Comparison of ENCODE assay signal across 8 cellular contexts in genomic region chr7:44735403-44736165, GRCh38. TPM values are rescaled to one million over a fixed set of nuclear protein-coding genes. Genes with fewer than 3 reads are reported as not detected.
DNase-seq lines count a peak whose midpoint lies in the region; ATAC-seq and TF ChIP-seq lines count a peak whose summit lies in the region.

No MANE protein-coding gene starts in this region.

- H3K27me3 Mint-ChIP-seq in central memory CD8-positive, alpha-beta T cell = no peaks in the 10 kb centered on the region

- CTCF ChIA-PET in Panc1 (lab: Charles Lee) = interaction anchor here (0.7 kb wide), 1 partner anchor 104 kb away, joined by 4 read pairs; no protein-coding TSS in a partner anchor

- no peaks in the 10 kb centered on the region for H3K9me3 ChIP-seq in Panc1 (ENCODE audit: control insufficient read depth, insufficient read depth, low read depth, low read length)

- H3K27ac ChIP-seq in Panc1 (ENCODE audit: low read length) = peak overlapping the region; percentile 68

- peaks cover 6% of the 10 kb centered on the region; the same call in 1 of the 2 replicates for H3K4me1 ChIP-seq in Panc1 (ENCODE audit: control insufficient read depth, insufficient read depth, low read length)

- no TSS peak for BruUV-seq in Panc1 (replicated peaks; lab: Mats Ljungman, UMichigan)

- no peak overlapping the region for H3K4me3 Mint-ChIP-seq in central memory CD8-positive, alpha-beta T cell

- in situ Hi-C loops in Panc1 (cut with HindIII; ENCODE audit: low pct_unique_long_range_greater_than_20kb, low sequenced_read_pairs) = no loop called here

- no peak overlapping the region for H3K4me3 ChIP-seq in Panc1 (ENCODE audit: low read depth in 2 of 2, low read length in 2 of 2)

- peak; percentile 29 for DNase-seq in activated CD4-positive, CD25-positive, alpha-beta regulatory T cell treated with anti-CD3 and anti-CD28 coated beads, Interleukin-2, amount 50 U/mL, for 16 hours (ENCODE audit: low read depth, low spot score)
- DNase-seq in activated CD4-positive, CD25-positive, alpha-beta regulatory T cell treated with anti-CD3 and anti-CD28 coated beads, Interleukin-2, amount 50 U/mL, for 72 hours = no peak
- DNase-seq in Panc1 (ENCODE audit: low read depth, low spot score) = peak; percentile 98
- no peak for DNase-seq in central memory CD8-positive, alpha-beta T cell (ENCODE audit: low spot score in 2 of 2)
- peak; percentile 12 to 33 for DNase-seq in stimulated activated CD4-positive, alpha-beta T cell treated with anti-CD3 and anti-CD28 coated beads, Interleukin-4, amount 100 ng/mL, for 48 hours (ENCODE audit: low read depth in 2 of 2)
- no peak for DNase-seq in cerebellar cortex (ENCODE audit: low spot score)

- ATAC-seq in Panc1 (peak; percentile 87), HG02970 (IDR thresholded peaks at IDR 0.05; ENCODE audit: low FRiP score, unreplicated experiment) (no peak), GM18867 (IDR thresholded peaks at IDR 0.05; ENCODE audit: unreplicated experiment) (no peak)
- peak; percentile 71 for ATAC-seq in central memory CD8-positive, alpha-beta T cell (replicated peaks; ENCODE audit: extremely low read depth, poor library complexity, severe bottlenecking)

- H3K27ac Mint-ChIP-seq in central memory CD8-positive, alpha-beta T cell (ENCODE audit: low read depth) = peak overlapping the region; percentile 32

- peaks cover 9% of the 10 kb centered on the region for H3K4me1 Mint-ChIP-seq in central memory CD8-positive, alpha-beta T cell

- no peak for TF ChIP-seq CTCF in Panc1 (IDR thresholded peaks at IDR 0.05)

- POLR2A ChIA-PET in Panc1 (lab: Charles Lee) = no interaction called here

- H3K36me3 ChIP-seq in Panc1 (ENCODE audit: control insufficient read depth, insufficient read depth, low read length) = no peaks in the 10 kb centered on the region

- no peaks in the 10 kb centered on the region for H3K9me3 Mint-ChIP-seq in central memory CD8-positive, alpha-beta T cell

- no peaks in the 10 kb centered on the region for H3K36me3 Mint-ChIP-seq in central memory CD8-positive, alpha-beta T cell (ENCODE audit: insufficient read depth)

- no peaks in the 10 kb centered on the region for H3K27me3 ChIP-seq in Panc1 (ENCODE audit: control insufficient read depth, insufficient read depth, low read length)

- intact Hi-C loops in Panc1 (cut with micrococcal nuclease; ENCODE audit: unreplicated experiment) = no loop called here

RNA-seq across cellular contexts. Expression of gene ZMIZ2, which starts 13.1 kb away (rescaled TPM):
- total RNA-seq in Panc1 (2021; ENCODE audit: unreplicated experiment) = 137 TPM
- polyA plus RNA-seq in Panc1 (2012; ENCODE audit: insufficient read length) = 108 TPM

Comparison
In these comparisons a context has a peak if more than half of its experiments do, and no peak if none do; other contexts are left out.
1. DNase-seq: peak in activated CD4-positive, CD25-positive, alpha-beta regulatory T cell treated with anti-CD3 and anti-CD28 coated beads, Interleukin-2, amount 50 U/mL, for 16 hours (single experiment), Panc1 (single experiment) and stimulated activated CD4-positive, alpha-beta T cell treated with anti-CD3 and anti-CD28 coated beads, Interleukin-4, amount 100 ng/mL, for 48 hours (2 of 2); none in activated CD4-positive, CD25-positive, alpha-beta regulatory T cell treated with anti-CD3 and anti-CD28 coated beads, Interleukin-2, amount 50 U/mL, for 72 hours (single experiment), central memory CD8-positive, alpha-beta T cell (0 of 2) and cerebellar cortex (single experiment).
2. ATAC-seq: peak in Panc1 (single experiment) and central memory CD8-positive, alpha-beta T cell (single experiment); none in HG02970 (single experiment) and GM18867 (single experiment).